1 cellular context compared by ENCODE assay signal in the genomic region with DNA sequence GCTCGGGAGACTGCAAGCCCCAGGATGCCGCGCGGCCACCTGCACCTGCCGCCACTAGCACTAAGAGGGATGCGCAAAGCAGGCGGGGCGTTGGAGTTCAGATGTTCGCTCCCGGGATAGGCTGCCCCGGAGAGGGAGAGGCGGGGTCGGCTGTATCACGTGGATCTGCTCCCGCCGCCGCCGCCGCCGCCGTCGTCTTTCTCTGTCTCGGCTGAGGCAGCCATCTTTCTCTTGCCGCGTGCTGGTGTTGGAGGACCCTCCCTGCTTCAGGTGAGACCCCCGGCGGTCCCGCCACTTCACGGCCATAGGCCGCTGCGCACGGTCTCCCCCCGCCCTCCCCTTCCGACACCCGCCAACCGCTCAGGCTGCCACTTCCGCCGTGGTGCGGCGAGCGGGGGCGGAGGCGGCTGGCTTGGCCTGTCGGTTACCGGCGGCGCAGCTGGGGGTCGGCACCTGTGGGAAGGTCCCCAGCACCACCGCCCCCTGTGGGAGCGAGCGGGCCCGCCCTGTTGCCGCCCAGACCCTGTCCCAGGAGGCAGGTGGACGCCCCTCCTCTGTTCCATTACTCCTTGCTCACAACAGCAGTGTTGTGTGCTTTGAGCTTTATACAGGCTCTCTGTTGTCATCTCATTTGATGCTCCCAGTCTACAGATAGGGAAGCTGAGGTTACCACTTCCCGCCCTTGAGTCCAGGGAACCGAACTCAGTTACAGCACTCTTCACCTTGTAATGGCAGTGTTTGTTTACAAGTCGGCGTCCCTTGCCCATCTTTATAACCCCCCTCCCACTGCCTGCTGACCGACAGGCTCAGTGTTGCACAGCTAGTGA.
TF ChIP-seq lines count a peak whose summit lies in the region.

A gene (plus strand): TSS at position 186 of the 827 bp plus-strand sequence. CDS start 3,553 bp downstream, outside the sequence.

TF ChIP-seq in K562, 482 proteins besides CTCF, POLR2A, EP300 and RAD21 (continued from another document and continues in another):
- TF ChIP-seq TBP (optimal IDR thresholded peaks at IDR 0.05; ENCODE audit: low read depth, low read length) (peak; percentile 84), POLR2AphosphoS2 (IDR thresholded peaks at IDR 0.05; ENCODE audit: low read length) (no peak), RFX7 (CRISPR knock-in tag; IDR thresholded peaks at IDR 0.05) (no peak), FOXA1 (IDR thresholded peaks at IDR 0.05; ENCODE audit: borderline replicate concordance) (no peak), ZFX (CRISPR knock-in tag; IDR thresholded peaks at IDR 0.05) (peak; percentile 95), CSDE1 (IDR thresholded peaks at IDR 0.05) (no peak), RFX1 (IDR thresholded peaks at IDR 0.05) (no peak), MYBL2 (IDR thresholded peaks at IDR 0.05; ENCODE audit: low read depth) (peak; percentile 46; the same call in 1 of the 2 replicates), MYBL2 (CRISPR knock-in tag; IDR thresholded peaks at IDR 0.05; ENCODE audit: borderline replicate concordance) (no peak), ERF (CRISPR knock-in tag; IDR thresholded peaks at IDR 0.05) (no peak; the same call in 1 of the 2 replicates), NFE2L1 (tag; IDR thresholded peaks at IDR 0.05; ENCODE audit: borderline replicate concordance, low read depth) (no peak), ESRRA (IDR thresholded peaks at IDR 0.05; ENCODE audit: borderline replicate concordance, low read depth) (peak; percentile 74; the same call in 1 of the 2 replicates), ZNF551 (CRISPR knock-in tag; IDR thresholded peaks at IDR 0.05) (no peak), RBM25 (IDR thresholded peaks at IDR 0.05; ENCODE audit: low read depth, low read length, severe bottlenecking) (peak; percentile 55), RBM14 (IDR thresholded peaks at IDR 0.05; ENCODE audit: borderline replicate concordance, insufficient read depth, low read depth, low read length) (0 out of 2 replicates have a peak, but pooled peaks have one; percentile 81), SP1 (CRISPR knock-in tag; IDR thresholded peaks at IDR 0.05) (no peak; the same call in 1 of the 2 replicates), HSF4 (CRISPR knock-in tag; IDR thresholded peaks at IDR 0.05; ENCODE audit: borderline replicate concordance) (no peak), LARP7 (IDR thresholded peaks at IDR 0.05) (no peak), ZC3H8 (IDR thresholded peaks at IDR 0.05) (no peak), EGR1 (conservative IDR thresholded peaks at IDR 0.05) (peak; percentile 99), ZNF134 (CRISPR knock-in tag; conservative IDR thresholded peaks at IDR 0.05) (no peak), SNRNP70 (optimal IDR thresholded peaks at IDR 0.05; ENCODE audit: low read depth, low read length) (no peak), ZNF764 (CRISPR knock-in tag; IDR thresholded peaks at IDR 0.05; ENCODE audit: low read depth) (no peak), CHD4 (IDR thresholded peaks at IDR 0.05; ENCODE audit: insufficient read depth, insufficient replicate concordance, low read depth, low read length, poor library complexity, severe bottlenecking) (peak; percentile 82), SLC30A9 (CRISPR knock-in tag; IDR thresholded peaks at IDR 0.05) (no peak), SMC3 (conservative IDR thresholded peaks at IDR 0.05; ENCODE audit: insufficient read depth, low read depth, low read length) (no peak), MYNN (IDR thresholded peaks at IDR 0.05) (no peak), MYNN (CRISPR knock-in tag; IDR thresholded peaks at IDR 0.05) (no peak), CBX8 (IDR thresholded peaks at IDR 0.05; ENCODE audit: borderline replicate concordance, extremely low read depth, low read depth, low read length, poor library complexity, severe bottlenecking) (no peak), OTX1 (CRISPR knock-in tag; IDR thresholded peaks at IDR 0.05) (no peak), BRD4 (IDR thresholded peaks at IDR 0.05) (peak; percentile 52; the same call in 1 of the 2 replicates), XRCC4 (IDR thresholded peaks at IDR 0.05; ENCODE audit: extremely low read depth, insufficient read depth, insufficient read length) (no peak), ZSCAN29 (IDR thresholded peaks at IDR 0.05) (no peak), HNRNPH1 (optimal IDR thresholded peaks at IDR 0.05; ENCODE audit: low read depth, low read length) (no peak), PCBP1 (IDR thresholded peaks at IDR 0.05; ENCODE audit: low read depth, low read length, poor library complexity, severe bottlenecking) (peak; percentile 70)
- TF ChIP-seq, protein P1, sequence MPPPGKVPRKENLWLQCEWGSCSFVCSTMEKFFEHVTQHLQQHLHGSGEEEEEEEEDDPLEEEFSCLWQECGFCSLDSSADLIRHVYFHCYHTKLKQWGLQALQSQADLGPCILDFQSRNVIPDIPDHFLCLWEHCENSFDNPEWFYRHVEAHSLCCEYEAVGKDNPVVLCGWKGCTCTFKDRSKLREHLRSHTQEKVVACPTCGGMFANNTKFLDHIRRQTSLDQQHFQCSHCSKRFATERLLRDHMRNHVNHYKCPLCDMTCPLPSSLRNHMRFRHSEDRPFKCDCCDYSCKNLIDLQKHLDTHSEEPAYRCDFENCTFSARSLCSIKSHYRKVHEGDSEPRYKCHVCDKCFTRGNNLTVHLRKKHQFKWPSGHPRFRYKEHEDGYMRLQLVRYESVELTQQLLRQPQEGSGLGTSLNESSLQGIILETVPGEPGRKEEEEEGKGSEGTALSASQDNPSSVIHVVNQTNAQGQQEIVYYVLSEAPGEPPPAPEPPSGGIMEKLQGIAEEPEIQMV (tag; conservative IDR thresholded peaks at IDR 0.05; ENCODE audit: low read depth) = no peak
- TF ChIP-seq, protein P2, sequence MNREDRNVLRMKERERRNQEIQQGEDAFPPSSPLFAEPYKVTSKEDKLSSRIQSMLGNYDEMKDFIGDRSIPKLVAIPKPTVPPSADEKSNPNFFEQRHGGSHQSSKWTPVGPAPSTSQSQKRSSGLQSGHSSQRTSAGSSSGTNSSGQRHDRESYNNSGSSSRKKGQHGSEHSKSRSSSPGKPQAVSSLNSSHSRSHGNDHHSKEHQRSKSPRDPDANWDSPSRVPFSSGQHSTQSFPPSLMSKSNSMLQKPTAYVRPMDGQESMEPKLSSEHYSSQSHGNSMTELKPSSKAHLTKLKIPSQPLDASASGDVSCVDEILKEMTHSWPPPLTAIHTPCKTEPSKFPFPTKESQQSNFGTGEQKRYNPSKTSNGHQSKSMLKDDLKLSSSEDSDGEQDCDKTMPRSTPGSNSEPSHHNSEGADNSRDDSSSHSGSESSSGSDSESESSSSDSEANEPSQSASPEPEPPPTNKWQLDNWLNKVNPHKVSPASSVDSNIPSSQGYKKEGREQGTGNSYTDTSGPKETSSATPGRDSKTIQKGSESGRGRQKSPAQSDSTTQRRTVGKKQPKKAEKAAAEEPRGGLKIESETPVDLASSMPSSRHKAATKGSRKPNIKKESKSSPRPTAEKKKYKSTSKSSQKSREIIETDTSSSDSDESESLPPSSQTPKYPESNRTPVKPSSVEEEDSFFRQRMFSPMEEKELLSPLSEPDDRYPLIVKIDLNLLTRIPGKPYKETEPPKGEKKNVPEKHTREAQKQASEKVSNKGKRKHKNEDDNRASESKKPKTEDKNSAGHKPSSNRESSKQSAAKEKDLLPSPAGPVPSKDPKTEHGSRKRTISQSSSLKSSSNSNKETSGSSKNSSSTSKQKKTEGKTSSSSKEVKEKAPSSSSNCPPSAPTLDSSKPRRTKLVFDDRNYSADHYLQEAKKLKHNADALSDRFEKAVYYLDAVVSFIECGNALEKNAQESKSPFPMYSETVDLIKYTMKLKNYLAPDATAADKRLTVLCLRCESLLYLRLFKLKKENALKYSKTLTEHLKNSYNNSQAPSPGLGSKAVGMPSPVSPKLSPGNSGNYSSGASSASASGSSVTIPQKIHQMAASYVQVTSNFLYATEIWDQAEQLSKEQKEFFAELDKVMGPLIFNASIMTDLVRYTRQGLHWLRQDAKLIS (CRISPR knock-in tag; IDR thresholded peaks at IDR 0.05) = peak; percentile 77; the same call in 1 of the 2 replicates
- TF ChIP-seq, protein P3, sequence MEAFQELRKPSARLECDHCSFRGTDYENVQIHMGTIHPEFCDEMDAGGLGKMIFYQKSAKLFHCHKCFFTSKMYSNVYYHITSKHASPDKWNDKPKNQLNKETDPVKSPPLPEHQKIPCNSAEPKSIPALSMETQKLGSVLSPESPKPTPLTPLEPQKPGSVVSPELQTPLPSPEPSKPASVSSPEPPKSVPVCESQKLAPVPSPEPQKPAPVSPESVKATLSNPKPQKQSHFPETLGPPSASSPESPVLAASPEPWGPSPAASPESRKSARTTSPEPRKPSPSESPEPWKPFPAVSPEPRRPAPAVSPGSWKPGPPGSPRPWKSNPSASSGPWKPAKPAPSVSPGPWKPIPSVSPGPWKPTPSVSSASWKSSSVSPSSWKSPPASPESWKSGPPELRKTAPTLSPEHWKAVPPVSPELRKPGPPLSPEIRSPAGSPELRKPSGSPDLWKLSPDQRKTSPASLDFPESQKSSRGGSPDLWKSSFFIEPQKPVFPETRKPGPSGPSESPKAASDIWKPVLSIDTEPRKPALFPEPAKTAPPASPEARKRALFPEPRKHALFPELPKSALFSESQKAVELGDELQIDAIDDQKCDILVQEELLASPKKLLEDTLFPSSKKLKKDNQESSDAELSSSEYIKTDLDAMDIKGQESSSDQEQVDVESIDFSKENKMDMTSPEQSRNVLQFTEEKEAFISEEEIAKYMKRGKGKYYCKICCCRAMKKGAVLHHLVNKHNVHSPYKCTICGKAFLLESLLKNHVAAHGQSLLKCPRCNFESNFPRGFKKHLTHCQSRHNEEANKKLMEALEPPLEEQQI (IDR thresholded peaks at IDR 0.05) = no peak
- TF ChIP-seq, protein P4, sequence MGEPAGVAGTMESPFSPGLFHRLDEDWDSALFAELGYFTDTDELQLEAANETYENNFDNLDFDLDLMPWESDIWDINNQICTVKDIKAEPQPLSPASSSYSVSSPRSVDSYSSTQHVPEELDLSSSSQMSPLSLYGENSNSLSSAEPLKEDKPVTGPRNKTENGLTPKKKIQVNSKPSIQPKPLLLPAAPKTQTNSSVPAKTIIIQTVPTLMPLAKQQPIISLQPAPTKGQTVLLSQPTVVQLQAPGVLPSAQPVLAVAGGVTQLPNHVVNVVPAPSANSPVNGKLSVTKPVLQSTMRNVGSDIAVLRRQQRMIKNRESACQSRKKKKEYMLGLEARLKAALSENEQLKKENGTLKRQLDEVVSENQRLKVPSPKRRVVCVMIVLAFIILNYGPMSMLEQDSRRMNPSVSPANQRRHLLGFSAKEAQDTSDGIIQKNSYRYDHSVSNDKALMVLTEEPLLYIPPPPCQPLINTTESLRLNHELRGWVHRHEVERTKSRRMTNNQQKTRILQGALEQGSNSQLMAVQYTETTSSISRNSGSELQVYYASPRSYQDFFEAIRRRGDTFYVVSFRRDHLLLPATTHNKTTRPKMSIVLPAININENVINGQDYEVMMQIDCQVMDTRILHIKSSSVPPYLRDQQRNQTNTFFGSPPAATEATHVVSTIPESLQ (CRISPR knock-in tag; IDR thresholded peaks at IDR 0.05) = no peak; the same call in 1 of the 2 replicates
- TF ChIP-seq, protein P5, sequence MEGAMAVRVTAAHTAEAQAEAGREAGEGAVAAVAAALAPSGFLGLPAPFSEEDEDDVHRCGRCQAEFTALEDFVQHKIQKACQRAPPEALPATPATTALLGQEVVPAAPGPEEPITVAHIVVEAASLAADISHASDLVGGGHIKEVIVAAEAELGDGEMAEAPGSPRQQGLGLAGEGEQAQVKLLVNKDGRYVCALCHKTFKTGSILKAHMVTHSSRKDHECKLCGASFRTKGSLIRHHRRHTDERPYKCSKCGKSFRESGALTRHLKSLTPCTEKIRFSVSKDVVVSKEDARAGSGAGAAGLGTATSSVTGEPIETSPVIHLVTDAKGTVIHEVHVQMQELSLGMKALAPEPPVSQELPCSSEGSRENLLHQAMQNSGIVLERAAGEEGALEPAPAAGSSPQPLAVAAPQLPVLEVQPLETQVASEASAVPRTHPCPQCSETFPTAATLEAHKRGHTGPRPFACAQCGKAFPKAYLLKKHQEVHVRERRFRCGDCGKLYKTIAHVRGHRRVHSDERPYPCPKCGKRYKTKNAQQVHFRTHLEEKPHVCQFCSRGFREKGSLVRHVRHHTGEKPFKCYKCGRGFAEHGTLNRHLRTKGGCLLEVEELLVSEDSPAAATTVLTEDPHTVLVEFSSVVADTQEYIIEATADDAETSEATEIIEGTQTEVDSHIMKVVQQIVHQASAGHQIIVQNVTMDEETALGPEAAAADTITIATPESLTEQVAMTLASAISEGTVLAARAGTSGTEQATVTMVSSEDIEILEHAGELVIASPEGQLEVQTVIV (CRISPR knock-in tag; IDR thresholded peaks at IDR 0.05; ENCODE audit: borderline replicate concordance) = no peak
- TF ChIP-seq, protein P6, sequence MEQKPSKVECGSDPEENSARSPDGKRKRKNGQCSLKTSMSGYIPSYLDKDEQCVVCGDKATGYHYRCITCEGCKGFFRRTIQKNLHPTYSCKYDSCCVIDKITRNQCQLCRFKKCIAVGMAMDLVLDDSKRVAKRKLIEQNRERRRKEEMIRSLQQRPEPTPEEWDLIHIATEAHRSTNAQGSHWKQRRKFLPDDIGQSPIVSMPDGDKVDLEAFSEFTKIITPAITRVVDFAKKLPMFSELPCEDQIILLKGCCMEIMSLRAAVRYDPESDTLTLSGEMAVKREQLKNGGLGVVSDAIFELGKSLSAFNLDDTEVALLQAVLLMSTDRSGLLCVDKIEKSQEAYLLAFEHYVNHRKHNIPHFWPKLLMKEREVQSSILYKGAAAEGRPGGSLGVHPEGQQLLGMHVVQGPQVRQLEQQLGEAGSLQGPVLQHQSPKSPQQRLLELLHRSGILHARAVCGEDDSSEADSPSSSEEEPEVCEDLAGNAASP (IDR thresholded peaks at IDR 0.05) = no peak
- TF ChIP-seq, protein P7, sequence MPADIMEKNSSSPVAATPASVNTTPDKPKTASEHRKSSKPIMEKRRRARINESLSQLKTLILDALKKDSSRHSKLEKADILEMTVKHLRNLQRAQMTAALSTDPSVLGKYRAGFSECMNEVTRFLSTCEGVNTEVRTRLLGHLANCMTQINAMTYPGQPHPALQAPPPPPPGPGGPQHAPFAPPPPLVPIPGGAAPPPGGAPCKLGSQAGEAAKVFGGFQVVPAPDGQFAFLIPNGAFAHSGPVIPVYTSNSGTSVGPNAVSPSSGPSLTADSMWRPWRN (IDR thresholded peaks at IDR 0.05; ENCODE audit: low read depth) = no peak
- TF ChIP-seq, protein P8, sequence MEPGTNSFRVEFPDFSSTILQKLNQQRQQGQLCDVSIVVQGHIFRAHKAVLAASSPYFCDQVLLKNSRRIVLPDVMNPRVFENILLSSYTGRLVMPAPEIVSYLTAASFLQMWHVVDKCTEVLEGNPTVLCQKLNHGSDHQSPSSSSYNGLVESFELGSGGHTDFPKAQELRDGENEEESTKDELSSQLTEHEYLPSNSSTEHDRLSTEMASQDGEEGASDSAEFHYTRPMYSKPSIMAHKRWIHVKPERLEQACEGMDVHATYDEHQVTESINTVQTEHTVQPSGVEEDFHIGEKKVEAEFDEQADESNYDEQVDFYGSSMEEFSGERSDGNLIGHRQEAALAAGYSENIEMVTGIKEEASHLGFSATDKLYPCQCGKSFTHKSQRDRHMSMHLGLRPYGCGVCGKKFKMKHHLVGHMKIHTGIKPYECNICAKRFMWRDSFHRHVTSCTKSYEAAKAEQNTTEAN (CRISPR knock-in tag; IDR thresholded peaks at IDR 0.05) = 0 out of 2 replicates have a peak, but pooled peaks have one; percentile 23
